Comparison of ENCODE assay signal across 8 cellular contexts in genomic region chr12:57754411-57755193, GRCh38. TPM values are rescaled to one million over a fixed set of nuclear protein-coding genes. Genes with fewer than 3 reads are reported as not detected.
DNase-seq lines count a peak whose midpoint lies in the region; ATAC-seq and TF ChIP-seq lines count a peak whose summit lies in the region.

Gene MARCHF9, plus strand, starts transcription at chr12:57755103. Its CDS starts 426 bp downstream, at chr12:57755529.

- peak; percentile 26 for ATAC-seq in HG02973 (IDR thresholded peaks at IDR 0.05; ENCODE audit: unreplicated experiment)

- H3K36me3 ChIP-seq in liver (ENCODE audit: control insufficient read depth in 4 of 4, insufficient read depth in 3 of 4, low read depth in 1 of 4, low read length in 3 of 4) = peaks cover 0 to 7% (median 2%) of the 10 kb centered on the region in 4 donors

- H3K9me3 ChIP-seq in liver (ENCODE audit: control insufficient read depth in 4 of 4, low read length in 3 of 4) = no peaks in the 10 kb centered on the region

- peak within 1 kb of the TSS in 1 of 2 donors; percentile 42 for H3K9ac ChIP-seq in liver (ENCODE audit: low read depth in 1 of 2, low read length in 2 of 2)

- TF ChIP-seq POLR2A in GM15510 (IDR thresholded peaks at IDR 0.05; ENCODE audit: borderline replicate concordance, extremely low read depth, insufficient read length) = peak; percentile 34

- WGBS in liver = 2% methylated on average over 41 of the region's 41 CpGs

- no peak for TF ChIP-seq CTCF in liver (IDR thresholded peaks at IDR 0.05; ENCODE audit: low read depth, low read length, missing input control)

- peak within 1 kb of the TSS; percentile 26 to 79 (median 66) for H3K4me3 ChIP-seq in liver (ENCODE audit: low read depth in 1 of 3, low read length in 3 of 3)

- TF ChIP-seq RAD21 in liver (IDR thresholded peaks at IDR 0.05) = no peak

- no peak within 1 kb of the TSS for H3K27ac ChIP-seq in liver (ENCODE audit: low read depth in 1 of 2, low read length in 2 of 2)

- no peaks in the 10 kb centered on the region for H3K27me3 ChIP-seq in liver (ENCODE audit: control insufficient read depth in 4 of 4, insufficient read depth in 4 of 4, low read length in 3 of 4)

- peaks cover 6 to 35% (median 27%) of the 10 kb centered on the region in 4 donors for H3K4me1 ChIP-seq in liver (ENCODE audit: control insufficient read depth in 4 of 4, insufficient read depth in 4 of 4, low read length in 3 of 4)

- DNase-seq in NCI-H2196 (lab: John Stamatoyannopoulos, UW; ENCODE audit: unreplicated experiment) (peak; percentile 86), cerebellar cortex (ENCODE audit: low spot score) (peak; percentile 85), foreskin melanocyte (no peak)
- peak; percentile 77 for DNase-seq in activated CD4-positive, CD25-positive, alpha-beta regulatory T cell treated with anti-CD3 and anti-CD28 coated beads, Interleukin-2, amount 50 U/mL, for 72 hours
- peak; percentile 75 to 83 for DNase-seq in stimulated activated CD4-positive, alpha-beta T cell treated with anti-CD3 and anti-CD28 coated beads, Interleukin-4, amount 100 ng/mL, for 48 hours (ENCODE audit: low read depth in 2 of 2)

TF ChIP-seq in liver, 16 proteins besides CTCF, POLR2A, EP300 and RAD21:
- TF ChIP-seq ATF3 (IDR thresholded peaks at IDR 0.05) (no peak), EGR1 (IDR thresholded peaks at IDR 0.05; ENCODE audit: low read depth in 2 of 2) (no peak), NR2F2 (IDR thresholded peaks at IDR 0.05) (no peak)

RNA-seq across cellular contexts. Expression of gene MARCHF9, which starts in this region (rescaled TPM):
- total RNA-seq in liver = 1 to 10 TPM; 1.9 to 2.4 TPM
- 1 to 10 TPM; 1.1 to 3.0 TPM for polyA plus RNA-seq in liver
